In genomic region chr7:98569606-98570337, GRCh38 we compare ENCODE assay signal across 11 cellular contexts. TPM values are rescaled to one million over a fixed set of nuclear protein-coding genes. Genes with fewer than 3 reads are reported as not detected.
DNase-seq lines count a peak whose midpoint lies in the region; ATAC-seq and TF ChIP-seq lines count a peak whose summit lies in the region.
"Had no signal": no experiment of that assay in that cellular context is flagged by ENCODE, and none has a peak within 500 bp of the region (broad histone marks: within the 10 kb centered on the region; RNA-seq: fewer than 3 reads in every experiment).

No MANE protein-coding gene starts in this region.

- no CpG with 5 or more reads among the region's 24 CpGs for WGBS in mesendoderm (ENCODE audit: extremely low coverage, insufficient coverage, low lambda C conversion rate)

- H3K4me2 ChIP-seq in skeletal muscle satellite cell (ENCODE audit: low read length) (peak overlapping the region; percentile 54), mesendoderm (ENCODE audit: low read length) (no peak overlapping the region)

- H3K79me2 ChIP-seq in mesendoderm (ENCODE audit: control insufficient read depth, insufficient read depth, low read length), result no peaks in the 10 kb centered on the region

- H3K9me3 ChIP-seq in skeletal muscle satellite cell (replicated peaks; ENCODE audit: low read length) (no peaks in the 10 kb centered on the region), colonic mucosa (no peaks in the 10 kb centered on the region)

- no peak overlapping the region for H4K8ac ChIP-seq in mesendoderm (ENCODE audit: low read depth, low read length)

- H3K9ac ChIP-seq in skeletal muscle satellite cell (ENCODE audit: low read depth, low read length), result peak overlapping the region; percentile 71
- H3K9ac ChIP-seq in colonic mucosa (ENCODE audit: low read depth in 2 of 2, low read length in 2 of 2), result no peak overlapping the region
- H3K9ac ChIP-seq in mesendoderm (ENCODE audit: low read length), result no peak overlapping the region

- H4K5ac ChIP-seq in mesendoderm (ENCODE audit: low read length), result no peak overlapping the region

- no peak overlapping the region for H3K23ac ChIP-seq in mesendoderm (ENCODE audit: low read length)

- H3K36me3 ChIP-seq in skeletal muscle satellite cell (ENCODE audit: insufficient read depth, low read length), result no peaks in the 10 kb centered on the region
- no peaks in the 10 kb centered on the region for H3K36me3 ChIP-seq in colonic mucosa
- no peaks in the 10 kb centered on the region for H3K36me3 ChIP-seq in mesendoderm (ENCODE audit: control insufficient read depth, insufficient read depth, low read length)

- no peak overlapping the region for H2BK5ac ChIP-seq in mesendoderm (ENCODE audit: low read length)

- H3K4ac ChIP-seq in mesendoderm (ENCODE audit: low read depth, low read length), result no peak overlapping the region

- H3K27ac ChIP-seq in angular gyrus (ENCODE audit: low read depth, low read length) (peak overlapping the region; percentile 79), colonic mucosa (no peak overlapping the region), mesendoderm (ENCODE audit: low read depth, low read length) (no peak overlapping the region)

- no peak for TF ChIP-seq CTCF in colonic mucosa (IDR thresholded peaks at IDR 0.05)

- H3K4me3 ChIP-seq in skeletal muscle satellite cell (ENCODE audit: low read length), result peak overlapping the region; percentile 28
- H3K4me3 ChIP-seq in colonic mucosa, result no peak overlapping the region
- H3K4me3 ChIP-seq in mesendoderm (ENCODE audit: low read length), result no peak overlapping the region

- H3K18ac ChIP-seq in mesendoderm (ENCODE audit: low read length), result no peak overlapping the region

- no peaks in the 10 kb centered on the region for H3K79me1 ChIP-seq in mesendoderm (ENCODE audit: low read length)

- DNase-seq in NCI-H1092 (lab: John Stamatoyannopoulos, UW) (peak; percentile 58), left ventricle myocardium superior (peak; percentile 55), SHP77 (lab: John Stamatoyannopoulos, UW) (no peak), colonic mucosa (no peak), mesendoderm (no peak)
- DNase-seq in effector CD4-positive, alpha-beta T cell, result no peak
- DNase-seq: activated T-cell treated with anti-CD3 and anti-CD28 coated beads, Interleukin-2, amount 50 U/mL, for 1 hour; central memory CD4-positive, alpha-beta T cell; small intestine had no signal

- H3K4me1 ChIP-seq in skeletal muscle satellite cell (ENCODE audit: control insufficient read depth, insufficient read depth, low read length), result peaks cover 57% of the 10 kb centered on the region
- H3K4me1 ChIP-seq in colonic mucosa, result no peaks in the 10 kb centered on the region
- no peaks in the 10 kb centered on the region for H3K4me1 ChIP-seq in mesendoderm (ENCODE audit: control insufficient read depth, low read depth, low read length)

- H3K27me3 ChIP-seq in skeletal muscle satellite cell (ENCODE audit: control insufficient read depth, insufficient read depth, low read length) (no peaks in the 10 kb centered on the region), colonic mucosa (no peaks in the 10 kb centered on the region), mesendoderm (ENCODE audit: insufficient read depth, low read length, poor library complexity) (no peaks in the 10 kb centered on the region)

- peak; percentile 78 for ATAC-seq in left ventricle myocardium superior

- H3K56ac ChIP-seq in mesendoderm (ENCODE audit: low read length), result no peak overlapping the region

- intact Hi-C loops in left ventricle myocardium superior (cut with micrococcal nuclease), result no loop called here
- intact Hi-C loops in colonic mucosa (cut with DNase I), result no loop called here

- H2BK15ac ChIP-seq in mesendoderm (replicated peaks; ENCODE audit: low read depth), result no peak overlapping the region

- no peak overlapping the region for H2BK120ac ChIP-seq in mesendoderm (ENCODE audit: low read depth, low read length)

- H2AK5ac ChIP-seq in mesendoderm (ENCODE audit: low read length), result no peak overlapping the region

RNA-seq across cellular contexts. Expression of gene NPTX2, which starts 47.3 kb away (rescaled TPM):
- total RNA-seq in left ventricle myocardium superior (2.1 TPM), colonic mucosa (1 to 10 TPM in 1 of 2 donors, under 1 TPM in 1; 0.89 to 1.6 TPM)
- 18.0 and 21.0 TPM in 2 replicates for total RNA-seq in skeletal muscle satellite cell (2012; rRNA removed)
- polyA plus RNA-seq in mesendoderm (2013, experiment 1 of 2), result 2.9 TPM
- polyA plus RNA-seq in mesendoderm (2013, experiment 2 of 2), result 3.1 TPM

Comparison
In these comparisons a context has a peak if more than half of its experiments do, and no peak if none do; other contexts are left out.
1. DNase-seq: peak in NCI-H1092 (single experiment) and left ventricle myocardium superior (single experiment); none in SHP77 (0 of 2), effector CD4-positive, alpha-beta T cell (single experiment), colonic mucosa (single experiment) and mesendoderm (single experiment).